In genomic region chr1:225926551-225927113, GRCh38 we compare ENCODE assay signal across 13 cellular contexts. TPM values are rescaled to one million over a fixed set of nuclear protein-coding genes. Genes with fewer than 3 reads are reported as not detected.
DNase-seq lines count a peak whose midpoint lies in the region; ATAC-seq and TF ChIP-seq lines count a peak whose summit lies in the region.
"Had no signal": no experiment of that assay in that cellular context is flagged by ENCODE, and none has a peak within 500 bp of the region (broad histone marks: within the 10 kb centered on the region; RNA-seq: fewer than 3 reads in every experiment).

No MANE protein-coding gene starts in this region.

- peak; percentile 32 for DNase-seq in SIG-M5 treated with dmso at 0.1 percent for 504 hours (lab: John Stamatoyannopoulos, UW; ENCODE audit: unreplicated experiment)
- no peak for DNase-seq in SIG-M5 (lab: John Stamatoyannopoulos, UW)
- peak; percentile 55 to 57 for DNase-seq in Kasumi-1 (lab: John Stamatoyannopoulos, UW)
- DNase-seq in activated naive CD8-positive, alpha-beta T cell treated with anti-CD3 and anti-CD28 coated beads, Interleukin-2, amount 10 ng/mL, durations not matched to agents 7 days and 5 days: no peak
- no peak for DNase-seq in neural crest cell (ENCODE audit: low read depth, low spot score)
- no peak for DNase-seq in activated CD4-positive, alpha-beta memory T cell treated with anti-CD3 and anti-CD28 coated beads, Interleukin-2, amount 10 ng/mL, durations not matched to agents 7 days and 5 days
- DNase-seq: activated CD8-positive, alpha-beta memory T cell treated with anti-CD3 and anti-CD28 coated beads for 24 hours; cortex of kidney; NCI-H2081 had no signal

- H3K36me3 Mint-ChIP-seq in activated naive CD8-positive, alpha-beta T cell treated with anti-CD3 and anti-CD28 coated beads, Interleukin-2, amount 10 ng/mL, durations not matched to agents 7 days and 5 days: peaks cover 9% of the 10 kb centered on the region
- no peaks in the 10 kb centered on the region for H3K36me3 Mint-ChIP-seq in neural crest cell (ENCODE audit: low read depth)
- peaks cover 15% of the 10 kb centered on the region for H3K36me3 Mint-ChIP-seq in activated CD4-positive, alpha-beta memory T cell treated with anti-CD3 and anti-CD28 coated beads, Interleukin-2, amount 10 ng/mL, durations not matched to agents 7 days and 5 days (ENCODE audit: low read depth)

- H3K4me3 Mint-ChIP-seq in activated naive CD8-positive, alpha-beta T cell treated with anti-CD3 and anti-CD28 coated beads, Interleukin-2, amount 10 ng/mL, durations not matched to agents 7 days and 5 days: peak overlapping the region; percentile 14
- H3K4me3 Mint-ChIP-seq in neural crest cell: peak overlapping the region; percentile 77
- no peak overlapping the region for H3K4me3 Mint-ChIP-seq in activated CD4-positive, alpha-beta memory T cell treated with anti-CD3 and anti-CD28 coated beads, Interleukin-2, amount 10 ng/mL, durations not matched to agents 7 days and 5 days

- CTCF ChIA-PET in activated CD4-positive, alpha-beta memory T cell treated with anti-CD3 and anti-CD28 coated beads, Interleukin-2, amount 10 ng/mL, durations not matched to agents 7 days and 5 days (lab: Charles Lee): no interaction called here

- no peaks in the 10 kb centered on the region for H3K9me3 Mint-ChIP-seq in activated naive CD8-positive, alpha-beta T cell treated with anti-CD3 and anti-CD28 coated beads, Interleukin-2, amount 10 ng/mL, durations not matched to agents 7 days and 5 days
- H3K9me3 Mint-ChIP-seq in neural crest cell: no peaks in the 10 kb centered on the region
- H3K9me3 Mint-ChIP-seq in activated CD4-positive, alpha-beta memory T cell treated with anti-CD3 and anti-CD28 coated beads, Interleukin-2, amount 10 ng/mL, durations not matched to agents 7 days and 5 days: no peaks in the 10 kb centered on the region

- peaks cover 34% of the 10 kb centered on the region for H3K4me1 Mint-ChIP-seq in activated naive CD8-positive, alpha-beta T cell treated with anti-CD3 and anti-CD28 coated beads, Interleukin-2, amount 10 ng/mL, durations not matched to agents 7 days and 5 days
- H3K4me1 Mint-ChIP-seq in neural crest cell: peaks cover 8% of the 10 kb centered on the region
- peaks cover 35% of the 10 kb centered on the region for H3K4me1 Mint-ChIP-seq in activated CD4-positive, alpha-beta memory T cell treated with anti-CD3 and anti-CD28 coated beads, Interleukin-2, amount 10 ng/mL, durations not matched to agents 7 days and 5 days

- POLR2A ChIA-PET in activated naive CD8-positive, alpha-beta T cell treated with anti-CD3 and anti-CD28 coated beads, Interleukin-2, amount 10 ng/mL, durations not matched to agents 7 days and 5 days (lab: Charles Lee): interaction anchor here (0.7 to 1.7 kb wide), 3 partner anchors 46 to 149 kb away, joined by 3 to 6 read pairs (median 6); partner anchors contain the start of gene SRP9
- POLR2A ChIA-PET in activated CD4-positive, alpha-beta memory T cell treated with anti-CD3 and anti-CD28 coated beads, Interleukin-2, amount 10 ng/mL, durations not matched to agents 7 days and 5 days (lab: Charles Lee): interaction anchor here (0.6 to 1.4 kb wide), 3 partner anchors 44 to 149 kb away, joined by 3 to 6 read pairs (median 3); partner anchors contain the start of genes SRP9 and TMEM63A

- peak overlapping the region; percentile 85 for H3K27ac Mint-ChIP-seq in activated naive CD8-positive, alpha-beta T cell treated with anti-CD3 and anti-CD28 coated beads, Interleukin-2, amount 10 ng/mL, durations not matched to agents 7 days and 5 days
- H3K27ac Mint-ChIP-seq in neural crest cell (ENCODE audit: unreplicated experiment): no peak overlapping the region
- H3K27ac Mint-ChIP-seq in activated CD4-positive, alpha-beta memory T cell treated with anti-CD3 and anti-CD28 coated beads, Interleukin-2, amount 10 ng/mL, durations not matched to agents 7 days and 5 days: no peak overlapping the region

- no peaks in the 10 kb centered on the region for H3K27me3 Mint-ChIP-seq in activated naive CD8-positive, alpha-beta T cell treated with anti-CD3 and anti-CD28 coated beads, Interleukin-2, amount 10 ng/mL, durations not matched to agents 7 days and 5 days
- H3K27me3 Mint-ChIP-seq in neural crest cell (ENCODE audit: low read depth): no peaks in the 10 kb centered on the region
- H3K27me3 Mint-ChIP-seq in activated CD4-positive, alpha-beta memory T cell treated with anti-CD3 and anti-CD28 coated beads, Interleukin-2, amount 10 ng/mL, durations not matched to agents 7 days and 5 days: no peaks in the 10 kb centered on the region

- TF ChIP-seq CTCF in neural crest cell (conservative IDR thresholded peaks at IDR 0.05): no peak

- no peak for ATAC-seq in activated naive CD8-positive, alpha-beta T cell treated with anti-CD3 and anti-CD28 coated beads, Interleukin-2, amount 10 ng/mL, durations not matched to agents 7 days and 5 days (ENCODE audit: low read depth)
- ATAC-seq in HG02759 (IDR thresholded peaks at IDR 0.05; ENCODE audit: unreplicated experiment) (no peak), HG03342 (IDR thresholded peaks at IDR 0.05; ENCODE audit: unreplicated experiment) (no peak)

RNA-seq across cellular contexts. Expression of gene PYCR2, which starts 2.6 kb away (rescaled TPM):
- 100 to 1,000 TPM; 118 to 125 TPM for total RNA-seq in activated naive CD8-positive, alpha-beta T cell treated with anti-CD3 and anti-CD28 coated beads, Interleukin-2, amount 10 ng/mL, durations not matched to agents 7 days and 5 days
- 54.8 and 59.9 TPM in 2 replicates for total RNA-seq in neural crest cell
- 100 to 1,000 TPM; 101 to 105 TPM for total RNA-seq in activated CD4-positive, alpha-beta memory T cell treated with anti-CD3 and anti-CD28 coated beads, Interleukin-2, amount 10 ng/mL, durations not matched to agents 7 days and 5 days

RNA-seq across cellular contexts. Expression of gene LEFTY2, which starts 14.4 kb away (rescaled TPM):
- total RNA-seq in activated naive CD8-positive, alpha-beta T cell treated with anti-CD3 and anti-CD28 coated beads, Interleukin-2, amount 10 ng/mL, durations not matched to agents 7 days and 5 days: not detected
- not detected in 2 replicates for total RNA-seq in neural crest cell
- not detected for total RNA-seq in activated CD4-positive, alpha-beta memory T cell treated with anti-CD3 and anti-CD28 coated beads, Interleukin-2, amount 10 ng/mL, durations not matched to agents 7 days and 5 days
- total RNA-seq: A172, tibial nerve had no signal

RNA-seq across cellular contexts. Expression of gene LEFTY1, which starts 37.7 kb away (rescaled TPM):
- under 1 TPM in 1 of 2 experiments, not detected in 1; 0.19 TPM for total RNA-seq in activated naive CD8-positive, alpha-beta T cell treated with anti-CD3 and anti-CD28 coated beads, Interleukin-2, amount 10 ng/mL, durations not matched to agents 7 days and 5 days
- 0.65 TPM in 1 of 2 replicates, not detected in the other for total RNA-seq in neural crest cell
- total RNA-seq in activated CD4-positive, alpha-beta memory T cell treated with anti-CD3 and anti-CD28 coated beads, Interleukin-2, amount 10 ng/mL, durations not matched to agents 7 days and 5 days: not detected
- total RNA-seq: A172 had no signal

RNA-seq across cellular contexts. Expression of gene TMEM63A, which starts 44.5 kb away (rescaled TPM):
- 100 to 1,000 TPM; 196 to 198 TPM for total RNA-seq in activated naive CD8-positive, alpha-beta T cell treated with anti-CD3 and anti-CD28 coated beads, Interleukin-2, amount 10 ng/mL, durations not matched to agents 7 days and 5 days
- 24.8 and 29.3 TPM in 2 replicates for total RNA-seq in neural crest cell
- 100 to 1,000 TPM; 126 to 127 TPM for total RNA-seq in activated CD4-positive, alpha-beta memory T cell treated with anti-CD3 and anti-CD28 coated beads, Interleukin-2, amount 10 ng/mL, durations not matched to agents 7 days and 5 days

Comparison
In these comparisons a context has a peak if more than half of its experiments do, and no peak if none do; other contexts are left out.
1. DNase-seq: peak in SIG-M5 treated with dmso at 0.1 percent for 504 hours (single experiment) and Kasumi-1 (2 of 2); none in SIG-M5 (single experiment), activated naive CD8-positive, alpha-beta T cell treated with anti-CD3 and anti-CD28 coated beads, Interleukin-2, amount 10 ng/mL, durations not matched to agents 7 days and 5 days (single experiment), neural crest cell (single experiment) and activated CD4-positive, alpha-beta memory T cell treated with anti-CD3 and anti-CD28 coated beads, Interleukin-2, amount 10 ng/mL, durations not matched to agents 7 days and 5 days (single experiment).